Comparison of ENCODE assay signal across 9 cellular contexts in the genomic region with DNA sequence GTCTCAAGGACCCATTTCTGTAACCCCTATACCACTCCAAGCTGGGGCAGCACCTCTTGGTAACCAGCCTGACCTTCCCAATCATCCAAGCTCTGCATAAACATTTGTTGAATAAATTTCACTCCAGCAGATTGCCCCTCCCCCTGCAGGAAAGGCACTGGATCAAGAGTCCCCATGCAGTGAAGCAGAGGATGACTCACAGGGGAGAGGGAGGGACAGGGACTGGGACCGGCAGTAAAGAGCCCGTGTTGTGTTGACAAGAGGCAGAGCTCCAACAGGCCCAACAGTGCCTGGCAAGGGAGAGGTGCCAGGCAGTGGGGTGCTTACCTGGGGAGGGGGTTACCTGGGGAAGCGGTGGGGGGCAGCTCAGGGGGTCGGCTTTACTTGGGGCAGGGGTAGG. TPM values are rescaled to one million over a fixed set of nuclear protein-coding genes. Genes with fewer than 3 reads are reported as not detected.
DNase-seq lines count a peak whose midpoint lies in the region; ATAC-seq, FAIRE-seq and TF ChIP-seq lines count a peak whose summit lies in the region.
"Had no signal": no experiment of that assay in that cellular context is flagged by ENCODE, and none has a peak within 500 bp of the region (broad histone marks: within the 10 kb centered on the region; RNA-seq: fewer than 3 reads in every experiment).

No MANE protein-coding gene starts in this region.

- no peak overlapping the region for H2BK5ac ChIP-seq in mesendoderm (ENCODE audit: low read length)

- no peak overlapping the region for H3K4me2 ChIP-seq in mesendoderm (ENCODE audit: low read length)

- H3K4me3 ChIP-seq in mesendoderm (ENCODE audit: low read length): no peak overlapping the region
- H3K4me3 ChIP-seq: GM12878 had no signal

- no peak for ATAC-seq in GM21619 (IDR thresholded peaks at IDR 0.05; ENCODE audit: unreplicated experiment)
- ATAC-seq in HG03571 (IDR thresholded peaks at IDR 0.05; ENCODE audit: unreplicated experiment): no peak
- no peak for ATAC-seq in omental fat pad (ENCODE audit: low FRiP score)
- ATAC-seq: GM12878 had no signal

- no peaks in the 10 kb centered on the region for H3K36me3 ChIP-seq in mesendoderm (ENCODE audit: control insufficient read depth, insufficient read depth, low read length)

- H3K4me1 ChIP-seq in mesendoderm (ENCODE audit: control insufficient read depth, low read depth, low read length): no peaks in the 10 kb centered on the region

- no peak overlapping the region for H3K23ac ChIP-seq in mesendoderm (ENCODE audit: low read length)

- no peaks in the 10 kb centered on the region for H3K79me2 ChIP-seq in mesendoderm (ENCODE audit: control insufficient read depth, insufficient read depth, low read length)

- H4K5ac ChIP-seq in mesendoderm (ENCODE audit: low read length): no peak overlapping the region

- no peak for FAIRE-seq in D721Med (lab: Jason Lieb, UNC)
- FAIRE-seq: GM12878 had no signal

- DNase-seq in COLO829 (ENCODE audit: low spot score): peak; percentile 71
- DNase-seq in NCI-H2227 treated with DMSO at 0.1 percent for 48 hours (lab: John Stamatoyannopoulos, UW): peak; percentile 31
- DNase-seq in dermis microvascular lymphatic vessel endothelial cell (ENCODE audit: low read depth in 2 of 2): peak; percentile 79 to 91
- peak; percentile 88 for DNase-seq in mesendoderm
- no peak for DNase-seq in D721Med (ENCODE audit: insufficient read length, low spot score)
- DNase-seq in omental fat pad (ENCODE audit: low spot score): no peak

- H3K4ac ChIP-seq in mesendoderm (ENCODE audit: low read depth, low read length): no peak overlapping the region

- H2BK120ac ChIP-seq in mesendoderm (ENCODE audit: low read depth, low read length): no peak overlapping the region

- no CpG with 5 or more reads among the region's 4 CpGs for WGBS in mesendoderm (ENCODE audit: extremely low coverage, insufficient coverage, low lambda C conversion rate)

- H4K8ac ChIP-seq in mesendoderm (ENCODE audit: low read depth, low read length): no peak overlapping the region

- H3K27ac ChIP-seq in mesendoderm (ENCODE audit: low read depth, low read length): no peak overlapping the region

- no peak overlapping the region for H2AK5ac ChIP-seq in mesendoderm (ENCODE audit: low read length)

- H3K18ac ChIP-seq in mesendoderm (ENCODE audit: low read length): no peak overlapping the region

- H3K56ac ChIP-seq in mesendoderm (ENCODE audit: low read length): no peak overlapping the region

- H3K9ac ChIP-seq in mesendoderm (ENCODE audit: low read length): no peak overlapping the region

- no peaks in the 10 kb centered on the region for H3K27me3 ChIP-seq in mesendoderm (ENCODE audit: insufficient read depth, low read length, poor library complexity)

- TF ChIP-seq CTCF in D721Med (IDR thresholded peaks at IDR 0.05; ENCODE audit: insufficient read depth, missing control alignments): no peak
- no peak for TF ChIP-seq CTCF in omental fat pad (IDR thresholded peaks at IDR 0.05)

- H3K79me1 ChIP-seq in mesendoderm (ENCODE audit: low read length): no peaks in the 10 kb centered on the region

- no peak overlapping the region for H2BK15ac ChIP-seq in mesendoderm (replicated peaks; ENCODE audit: low read depth)

RNA-seq across cellular contexts. Expression of gene SLC9A1, which starts 32.3 kb away (rescaled TPM):
- total RNA-seq in dermis microvascular lymphatic vessel endothelial cell (3.9 and 6.8 TPM in 2 replicates), omental fat pad (10 to 100 TPM in 2 of 4 donors, 1 to 10 TPM in 2; 6.1 to 12.0 (median 10.0) TPM)
- polyA plus RNA-seq in mesendoderm (2013, experiment 1 of 2): 22.3 TPM
- 22.0 TPM for polyA plus RNA-seq in mesendoderm (2013, experiment 2 of 2)

Comparison
In these comparisons a context has a peak if more than half of its experiments do, and no peak if none do; other contexts are left out.
1. DNase-seq: peak in COLO829 (single experiment), NCI-H2227 treated with DMSO at 0.1 percent for 48 hours (single experiment), dermis microvascular lymphatic vessel endothelial cell (2 of 2) and mesendoderm (single experiment); none in D721Med (single experiment) and omental fat pad (single experiment).